ENCODE assay signal across 10 cellular contexts in genomic region chr5:82045526-82046267, GRCh38.
DNase-seq lines count a peak whose midpoint lies in the region; ATAC-seq and TF ChIP-seq lines count a peak whose summit lies in the region.
"Had no signal": no experiment of that assay in that cellular context is flagged by ENCODE, and none has a peak within 500 bp of the region (broad histone marks: within the 10 kb centered on the region; RNA-seq: fewer than 3 reads in every experiment).

No MANE protein-coding gene starts in this region.

- H3K4me3 Mint-ChIP-seq in H9: no peak overlapping the region

- H3K27ac ChIP-seq in H9 (ENCODE audit: insufficient read length, low read depth, low read length): no peak overlapping the region
- no peak overlapping the region for H3K27ac ChIP-seq in foreskin keratinocyte
- H3K27ac ChIP-seq in thoracic aorta: peak overlapping the region in 1 of 2 donors; percentile 54
- H3K27ac ChIP-seq: body of pancreas had no signal

- H3K4me3 ChIP-seq in astrocyte of the cerebellum (ENCODE audit: low read depth, low read length) (no peak overlapping the region), thoracic aorta (peak overlapping the region; percentile 33)
- H3K4me3 ChIP-seq: body of pancreas had no signal

- TF ChIP-seq CTCF in H9 (conservative IDR thresholded peaks at IDR 0.05) (no peak), astrocyte of the cerebellum (IDR thresholded peaks at IDR 0.05; ENCODE audit: low read depth, low read length, missing control alignments) (no peak), foreskin keratinocyte (conservative IDR thresholded peaks at IDR 0.05) (no peak), thoracic aorta (IDR thresholded peaks at IDR 0.05) (no peak)

- no peaks in the 10 kb centered on the region for H4K20me1 ChIP-seq in H9 (ENCODE audit: control insufficient read depth, insufficient read depth, insufficient read length)

- no peaks in the 10 kb centered on the region for H3K27me3 Mint-ChIP-seq in H9 (ENCODE audit: low read depth)

- no peak overlapping the region for H3K4me2 ChIP-seq in H9 (ENCODE audit: insufficient read depth, insufficient read length, low read length)

- no peak overlapping the region for H3K18ac ChIP-seq in H9 (ENCODE audit: insufficient read length, low read depth, low read length)

- no peak overlapping the region for H3T11ph ChIP-seq in H9 (ENCODE audit: low read length)

- no peaks in the 10 kb centered on the region for H3K23me2 ChIP-seq in H9 (ENCODE audit: insufficient read length, low read depth, low read length, poor library complexity, severe bottlenecking)

- no peaks in the 10 kb centered on the region for H3K36me3 ChIP-seq in thoracic aorta

- no peak overlapping the region for H2BK15ac ChIP-seq in H9 (ENCODE audit: low read depth, low read length)

- no peaks in the 10 kb centered on the region for H3K9me3 ChIP-seq in H9 (ENCODE audit: control insufficient read depth, low read depth, low read length)
- H3K9me3 ChIP-seq in thoracic aorta: no peaks in the 10 kb centered on the region

- peak overlapping the region; percentile 60 for H2BK5ac ChIP-seq in H9 (ENCODE audit: insufficient read length, low read length)

- H4K8ac ChIP-seq in H9 (replicated peaks; ENCODE audit: insufficient read length, low read depth, low read length): no peak overlapping the region

- no peak overlapping the region for H3K56ac ChIP-seq in H9 (ENCODE audit: insufficient read length, low read depth, low read length)

- no peak overlapping the region for H3K9ac ChIP-seq in H9 (ENCODE audit: extremely low read depth, insufficient read length, low read length)

- H3K14ac ChIP-seq in H9 (ENCODE audit: insufficient read depth, low read length): no peak overlapping the region

- WGBS in H9 (ENCODE audit: extremely low coverage, insufficient read length, low lambda C conversion rate): no CpG with 5 or more reads among the region's 3 CpGs

- in situ Hi-C loops in astrocyte of the cerebellum (cut with HindIII; ENCODE audit: low sequenced_read_pairs): no loop called here

- no peak overlapping the region for H3K23ac ChIP-seq in H9 (ENCODE audit: insufficient read length, low read depth, low read length)

- H4K5ac ChIP-seq in H9 (ENCODE audit: insufficient read length, low read depth, low read length): no peak overlapping the region

- no peaks in the 10 kb centered on the region for H3K79me1 ChIP-seq in H9 (ENCODE audit: insufficient read depth, low read depth, low read length, poor library complexity, severe bottlenecking)

- no peak overlapping the region for H2AK5ac ChIP-seq in H9 (ENCODE audit: insufficient read length, low read length)

- ATAC-seq in foreskin keratinocyte: peak; percentile 77
- peak; percentile 28 for ATAC-seq in thoracic aorta (ENCODE audit: insufficient number of reproducible peaks, low FRiP score, low read depth)
- ATAC-seq in GM21723 (IDR thresholded peaks at IDR 0.05; ENCODE audit: unreplicated experiment): no peak
- ATAC-seq: body of pancreas had no signal

- H3K4me1 Mint-ChIP-seq in H9: no peaks in the 10 kb centered on the region

- H3K4me1 ChIP-seq in H9 (ENCODE audit: insufficient read depth, low read length) (no peaks in the 10 kb centered on the region), foreskin keratinocyte (peaks cover 6% of the 10 kb centered on the region), thoracic aorta (ENCODE audit: control insufficient read depth in 1 of 2, low read depth in 2 of 2) (peaks cover 12 to 17% of the 10 kb centered on the region in 2 donors)
- H3K4me1 ChIP-seq: body of pancreas had no signal

- H3K79me2 ChIP-seq in H9 (ENCODE audit: insufficient read depth, low read length): no peaks in the 10 kb centered on the region

- H2BK120ac ChIP-seq in H9 (ENCODE audit: low read depth, low read length, poor library complexity, severe bottlenecking): no peak overlapping the region

- H3K36me3 Mint-ChIP-seq in H9 (ENCODE audit: insufficient read depth in 1 of 3, low read depth in 3 of 3): peaks cover 25 to 32% (median 27%) of the 10 kb centered on the region in 3 experiments

- H3K9me3 Mint-ChIP-seq in H9: peaks cover 21 to 31% of the 10 kb centered on the region in 2 experiments

- H2AFZ ChIP-seq in H9 (ENCODE audit: low read length): no peak overlapping the region

- H3K4ac ChIP-seq in H9 (ENCODE audit: low read depth, low read length): no peak overlapping the region

- H3K27me3 ChIP-seq in H9 (ENCODE audit: insufficient read depth, low read length) (no peaks in the 10 kb centered on the region), foreskin keratinocyte (no peaks in the 10 kb centered on the region), thoracic aorta (replicated peaks; ENCODE audit: insufficient read depth) (no peaks in the 10 kb centered on the region)
- H3K27me3 ChIP-seq: body of pancreas had no signal

- H2BK12ac ChIP-seq in H9 (ENCODE audit: insufficient read length, low read depth, low read length): no peak overlapping the region

- H2BK20ac ChIP-seq in H9 (ENCODE audit: low read depth, low read length, poor library complexity, severe bottlenecking): no peak overlapping the region

- DNase-seq in H9 (no peak), astrocyte of the cerebellum (ENCODE audit: low read depth) (peak; percentile 22), foreskin keratinocyte (peak in 1 of 2 donors; percentile 39), thoracic aorta (ENCODE audit: low spot score) (no peak), NCI-H1048 (lab: John Stamatoyannopoulos, UW) (no peak), NCI-H774 (lab: John Stamatoyannopoulos, UW) (no peak)
- DNase-seq: activated T-cell treated with anti-CD3 and anti-CD28 coated beads, Interleukin-2, amount 50 U/mL, for 48 hours; body of pancreas; MM.1S had no signal

- H3K27ac Mint-ChIP-seq in H9: peak overlapping the region in 2 of 3 experiments; percentile 7 to 10; a peak in 1 of 7 replicates

- H4K91ac ChIP-seq in H9 (ENCODE audit: insufficient read length, low read depth, low read length): no peak overlapping the region
